ENCODE assay signal across 9 cellular contexts in genomic region chr15:31358957-31359721, GRCh38. TPM values are rescaled to one million over a fixed set of nuclear protein-coding genes. Genes with fewer than 3 reads are reported as not detected.
DNase-seq lines count a peak whose midpoint lies in the region; ATAC-seq and TF ChIP-seq lines count a peak whose summit lies in the region.
"Had no signal": no experiment of that assay in that cellular context is flagged by ENCODE, and none has a peak within 500 bp of the region (broad histone marks: within the 10 kb centered on the region; RNA-seq: fewer than 3 reads in every experiment).

No MANE protein-coding gene starts in this region.

- peaks cover 96% of the 10 kb centered on the region for H3K4me1 Mint-ChIP-seq in CD4-positive, alpha-beta T cell (ENCODE audit: low read depth)
- H3K4me1 Mint-ChIP-seq in dendritic cell treated with granulocyte-macrophage colony-stimulating factor and Interleukin-4, amounts not matched to agents 40 ng/mL and 50 ng/mL, for 4 days (ENCODE audit: low read depth), result peaks cover 99% of the 10 kb centered on the region
- H3K4me1 Mint-ChIP-seq in neural crest cell, result peaks cover 43% of the 10 kb centered on the region

- CTCF ChIA-PET in CD4-positive, alpha-beta T cell (lab: Charles Lee), result interaction anchor here (1.0 to 3.8 kb wide), 4 partner anchors 11 to 144 kb away, joined by 5 to 12 read pairs (median 5); no protein-coding TSS in a partner anchor

- H3K36me3 ChIP-seq in esophagus muscularis mucosa, result peaks cover 0 to 8% (median 0%) of the 10 kb centered on the region in 4 donors

- TF ChIP-seq CTCF in CD4-positive, alpha-beta T cell (IDR thresholded peaks at IDR 0.05), result no peak
- TF ChIP-seq CTCF in NB4 (IDR thresholded peaks at IDR 0.05; ENCODE audit: low read depth, low read length), result no peak
- TF ChIP-seq CTCF in neural crest cell (conservative IDR thresholded peaks at IDR 0.05), result no peak
- no peak for TF ChIP-seq CTCF in esophagus muscularis mucosa (IDR thresholded peaks at IDR 0.05)

- H3K9me3 ChIP-seq in CD4-positive, alpha-beta T cell (ENCODE audit: control insufficient read depth, low read length), result no peaks in the 10 kb centered on the region
- no peaks in the 10 kb centered on the region for H3K9me3 ChIP-seq in esophagus muscularis mucosa

- peak overlapping the region; percentile 99 for H3K27ac ChIP-seq in CD4-positive, alpha-beta T cell (ENCODE audit: low read depth, low read length)
- peak overlapping the region in 2 of 4 donors; percentile 92 to 93 for H3K27ac ChIP-seq in esophagus muscularis mucosa (replicated peaks in 1 of 4)

- intact Hi-C loops in CD4-positive, alpha-beta T cell (cut with DNase I, micrococcal nuclease), result no loop called here
- intact Hi-C loops in dendritic cell treated with granulocyte-macrophage colony-stimulating factor and Interleukin-4, amounts not matched to agents 40 ng/mL and 50 ng/mL, for 4 days (cut with micrococcal nuclease), result no loop called here
- intact Hi-C loops in esophagus muscularis mucosa (cut with DNase I), result no loop called here

- POLR2A ChIA-PET in CD4-positive, alpha-beta T cell (lab: Charles Lee), result interaction anchor here (0.8 to 25.4 kb wide), 15 partner anchors 10 to 335 kb away, joined by 3 to 566 read pairs (median 18); partner anchors contain the start of gene KLF13

- H3K4me1 ChIP-seq in esophagus muscularis mucosa, result peaks cover 98 to 100% (median 100%) of the 10 kb centered on the region in 4 donors

- DNase-seq in CD4-positive, alpha-beta T cell, result no peak
- DNase-seq in NB4 (ENCODE audit: low read depth), result peak; percentile 20
- no peak for DNase-seq in neural crest cell (ENCODE audit: low read depth, low spot score)
- DNase-seq in esophagus muscularis mucosa (ENCODE audit: extremely low spot score), result no peak
- no peak for DNase-seq in kidney tubule cell (ENCODE audit: low spot score)
- DNase-seq in RPMI8226, result no peak
- DNase-seq: HCEC 1CT had no signal

- TF ChIP-seq POLR2A in NB4 (IDR thresholded peaks at IDR 0.05; ENCODE audit: extremely low read depth, insufficient read length) (no peak), esophagus muscularis mucosa (IDR thresholded peaks at IDR 0.05; ENCODE audit: low read depth) (no peak)

- 83% methylated on average over 8 of the region's 8 CpGs for WGBS in esophagus muscularis mucosa

- no peaks in the 10 kb centered on the region for H3K9me3 Mint-ChIP-seq in CD4-positive, alpha-beta T cell
- H3K9me3 Mint-ChIP-seq in dendritic cell treated with granulocyte-macrophage colony-stimulating factor and Interleukin-4, amounts not matched to agents 40 ng/mL and 50 ng/mL, for 4 days, result no peaks in the 10 kb centered on the region
- H3K9me3 Mint-ChIP-seq in neural crest cell, result no peaks in the 10 kb centered on the region

- H3K27me3 ChIP-seq in CD4-positive, alpha-beta T cell (ENCODE audit: control insufficient read depth, insufficient read depth, low read length), result no peaks in the 10 kb centered on the region
- no peaks in the 10 kb centered on the region for H3K27me3 ChIP-seq in esophagus muscularis mucosa

- H3K27ac Mint-ChIP-seq in CD4-positive, alpha-beta T cell, result peak overlapping the region; percentile 90
- peak overlapping the region; percentile 61 for H3K27ac Mint-ChIP-seq in dendritic cell treated with granulocyte-macrophage colony-stimulating factor and Interleukin-4, amounts not matched to agents 40 ng/mL and 50 ng/mL, for 4 days
- peak overlapping the region; percentile 43 for H3K27ac Mint-ChIP-seq in neural crest cell (ENCODE audit: unreplicated experiment)

- peak overlapping the region; percentile 85 for H3K4me3 Mint-ChIP-seq in CD4-positive, alpha-beta T cell
- H3K4me3 Mint-ChIP-seq in dendritic cell treated with granulocyte-macrophage colony-stimulating factor and Interleukin-4, amounts not matched to agents 40 ng/mL and 50 ng/mL, for 4 days, result no peak overlapping the region
- H3K4me3 Mint-ChIP-seq in neural crest cell, result no peak overlapping the region

- no peaks in the 10 kb centered on the region for H3K27me3 Mint-ChIP-seq in CD4-positive, alpha-beta T cell
- H3K27me3 Mint-ChIP-seq in dendritic cell treated with granulocyte-macrophage colony-stimulating factor and Interleukin-4, amounts not matched to agents 40 ng/mL and 50 ng/mL, for 4 days, result no peaks in the 10 kb centered on the region
- no peaks in the 10 kb centered on the region for H3K27me3 Mint-ChIP-seq in neural crest cell (ENCODE audit: low read depth)

- no peak for TF ChIP-seq EP300 in esophagus muscularis mucosa (IDR thresholded peaks at IDR 0.05)

- no peak overlapping the region for H3K4me3 ChIP-seq in NB4 (ENCODE audit: low read depth, low read length)
- no peak overlapping the region for H3K4me3 ChIP-seq in esophagus muscularis mucosa

- peaks cover 42% of the 10 kb centered on the region for H3K36me3 Mint-ChIP-seq in CD4-positive, alpha-beta T cell (ENCODE audit: low read depth)
- H3K36me3 Mint-ChIP-seq in dendritic cell treated with granulocyte-macrophage colony-stimulating factor and Interleukin-4, amounts not matched to agents 40 ng/mL and 50 ng/mL, for 4 days (ENCODE audit: low read depth), result peaks cover 61% of the 10 kb centered on the region
- H3K36me3 Mint-ChIP-seq in neural crest cell (ENCODE audit: low read depth), result no peaks in the 10 kb centered on the region

- ATAC-seq in CD4-positive, alpha-beta T cell (ENCODE audit: poor library complexity), result no peak
- no peak for ATAC-seq in HG03354 (IDR thresholded peaks at IDR 0.05; ENCODE audit: poor library complexity, severe bottlenecking, unreplicated experiment)

RNA-seq across cellular contexts. Expression of gene KLF13, which starts 32.5 kb away (rescaled TPM):
- total RNA-seq in CD4-positive, alpha-beta T cell, result 100 to 1,000 TPM; 284 to 308 TPM
- 43.3 and 44.6 TPM in 2 replicates for total RNA-seq in neural crest cell
- 100 to 1,000 TPM in 1 of 4 donors, 10 to 100 TPM in 3; 57.3 to 109 (median 74.2) TPM for total RNA-seq in esophagus muscularis mucosa
